Comparison of ENCODE assay signal across 26 cellular contexts in the genomic region with DNA sequence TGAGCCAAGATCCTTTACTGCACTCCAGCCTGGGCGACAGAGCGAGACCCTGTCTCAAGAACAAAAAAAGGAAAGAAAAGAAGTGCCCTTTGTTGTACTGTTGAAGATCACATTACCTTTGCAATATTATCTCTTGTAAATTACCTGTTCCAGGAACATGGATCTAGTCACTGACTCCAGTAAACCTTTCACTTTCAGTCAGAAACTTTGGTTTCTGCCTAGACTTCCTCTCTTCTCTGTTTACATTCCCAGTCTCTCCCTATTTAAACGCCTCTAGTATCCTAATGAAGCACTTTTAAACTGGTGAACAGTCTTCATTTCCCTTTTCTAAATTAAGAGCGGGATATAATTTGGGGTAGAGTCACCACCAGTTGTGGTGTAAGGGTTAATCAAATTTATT. TPM values are rescaled to one million over a fixed set of nuclear protein-coding genes. Genes with fewer than 3 reads are reported as not detected.
DNase-seq lines count a peak whose midpoint lies in the region; ATAC-seq, FAIRE-seq and TF ChIP-seq lines count a peak whose summit lies in the region.
"Had no signal": no experiment of that assay in that cellular context is flagged by ENCODE, and none has a peak within 500 bp of the region (broad histone marks: within the 10 kb centered on the region; RNA-seq: fewer than 3 reads in every experiment).

No MANE protein-coding gene starts in this region.

- FAIRE-seq in small intestine (lab: Jason Lieb, UNC): no peak
- FAIRE-seq: GM12891, H1 had no signal

- H3K27ac ChIP-seq in VCaP (peak overlapping the region; percentile 90), small intestine (ENCODE audit: low read depth in 1 of 2, low read length in 1 of 2) (peak overlapping the region; percentile 33 to 73)
- H3K27ac ChIP-seq: KMS-11, SK-N-MC had no signal

- H3K4me3 ChIP-seq in small intestine (ENCODE audit: low read depth in 1 of 2, low read length in 2 of 2): no peak overlapping the region
- H3K4me3 ChIP-seq: Peyer's patch, SK-N-MC had no signal

- no peaks in the 10 kb centered on the region for H3K36me3 Mint-ChIP-seq in IgD-negative memory B cell
- H3K36me3 Mint-ChIP-seq in type B pancreatic cell: peaks cover 15% of the 10 kb centered on the region

- H3K27ac Mint-ChIP-seq in IgD-negative memory B cell (peak overlapping the region in 2 of 3 donors; percentile 21 to 74), type B pancreatic cell (no peak overlapping the region)

- no peaks in the 10 kb centered on the region for H3K9me3 Mint-ChIP-seq in IgD-negative memory B cell
- no peaks in the 10 kb centered on the region for H3K9me3 Mint-ChIP-seq in type B pancreatic cell

- ATAC-seq in left lobe of liver: peak; percentile 49

- H3K4me3 Mint-ChIP-seq in IgD-negative memory B cell (no peak overlapping the region), type B pancreatic cell (no peak overlapping the region)

- H3K4me1 ChIP-seq in small intestine (ENCODE audit: control insufficient read depth in 2 of 2, insufficient read depth in 1 of 2, low read depth in 1 of 2, low read length in 1 of 2): peaks cover 4 to 7% of the 10 kb centered on the region in 2 donors

- DNase-seq in left lobe of liver (ENCODE audit: low spot score): no peak
- peak; percentile 44 for DNase-seq in small intestine
- no peak for DNase-seq in mucosa of gallbladder (ENCODE audit: low spot score)
- DNase-seq in LoVo (ENCODE audit: low spot score): no peak
- DNase-seq in type B pancreatic cell (ENCODE audit: extremely low spot score, unreplicated experiment): no peak
- DNase-seq: Calu3, DMS79 treated with DMSO at 0.1 percent for 48 hours, GF-D8, HCEC 1CT, IMR-90, NCI-H1092 treated with DMSO at 0.1 percent for 48 hours, NCI-H1436, NCI-H187 treated with DMSO at 0.1 percent for 48 hours, NCI-H2107, NCI-H446 treated with DMSO at 0.1 percent for 48 hours, NCI-H526 treated with DMSO at 0.1 percent for 48 hours, OCI-M1, Peyer's patch, SIG-M5 had no signal

- no peaks in the 10 kb centered on the region for H3K36me3 ChIP-seq in small intestine (ENCODE audit: control insufficient read depth in 2 of 2, insufficient read depth in 2 of 2, low read length in 2 of 2)
- H3K36me3 ChIP-seq: Peyer's patch had no signal

- H3K27me3 Mint-ChIP-seq in IgD-negative memory B cell: peaks cover 2% of the 10 kb centered on the region
- no peaks in the 10 kb centered on the region for H3K27me3 Mint-ChIP-seq in type B pancreatic cell

- H3K9me3 ChIP-seq in small intestine (ENCODE audit: control insufficient read depth, low read depth): no peaks in the 10 kb centered on the region
- H3K9me3 ChIP-seq: Peyer's patch had no signal

- no peaks in the 10 kb centered on the region for H3K27me3 ChIP-seq in small intestine (ENCODE audit: control insufficient read depth in 2 of 2, insufficient read depth in 2 of 2, low read length in 2 of 2)
- H3K27me3 ChIP-seq: Peyer's patch had no signal

- no peak for TF ChIP-seq CTCF in VCaP (conservative IDR thresholded peaks at IDR 0.05)
- TF ChIP-seq CTCF in type B pancreatic cell (conservative IDR thresholded peaks at IDR 0.05): no peak

- 49 to 54% (median 54%) methylated on average over 4 of the region's 4 CpGs for WGBS in small intestine, 3 donors

- peaks cover 38 to 47% (median 45%) of the 10 kb centered on the region in 3 donors for H3K4me1 Mint-ChIP-seq in IgD-negative memory B cell
- peaks cover 28% of the 10 kb centered on the region for H3K4me1 Mint-ChIP-seq in type B pancreatic cell (ENCODE audit: unreplicated experiment)

RNA-seq across cellular contexts. Expression of a gene that starts 12.8 kb away (rescaled TPM):
- 50.9 TPM for polyA plus RNA-seq in IgD-negative memory B cell
- 78.3 TPM for total RNA-seq in left lobe of liver
- 100 to 1,000 TPM in 2 of 3 donors, 10 to 100 TPM in 1; 81.9 to 154 (median 106) TPM for polyA plus RNA-seq in small intestine
- total RNA-seq in mucosa of gallbladder: 88.7 TPM
- 26.4 and 35.2 TPM in 2 replicates for total RNA-seq in type B pancreatic cell (ENCODE audit: low replicate concordance)

RNA-seq across cellular contexts. Expression of a gene that starts 29.0 kb away (rescaled TPM):
- 0.33 TPM for polyA plus RNA-seq in IgD-negative memory B cell
- not detected for total RNA-seq in left lobe of liver
- polyA plus RNA-seq in small intestine: under 1 TPM in 1 of 3 donors, not detected in 2; 0.13 TPM
- total RNA-seq in mucosa of gallbladder: 0.32 TPM
- total RNA-seq in type B pancreatic cell (ENCODE audit: low replicate concordance): 0.07 TPM in 1 of 2 replicates, not detected in the other
- total RNA-seq: IMR-90, M059J, Peyer's patch had no signal
